ENCODE assay signal across 1 cellular context in genomic region chr3:157088506-157089454, GRCh38.
TF ChIP-seq lines count a peak whose summit lies in the region.

No MANE protein-coding gene starts in this region.

TF ChIP-seq in HepG2, 621 proteins besides CTCF, POLR2A, EP300 and RAD21 (continued from another document and continues in another):
- TF ChIP-seq USF2 (IDR thresholded peaks at IDR 0.05; ENCODE audit: low read depth, low read length) (no peak), USF2 (CRISPR knock-in tag; IDR thresholded peaks at IDR 0.05; ENCODE audit: borderline replicate concordance) (peak; percentile 62), ZNF773 (CRISPR knock-in tag; IDR thresholded peaks at IDR 0.05; ENCODE audit: borderline replicate concordance) (peak; percentile 89; the same call in 1 of the 2 replicates), ZBTB40 (IDR thresholded peaks at IDR 0.05) (no peak), ZBTB40 (CRISPR knock-in tag; IDR thresholded peaks at IDR 0.05) (peak; percentile 85), ZNF513 (CRISPR knock-in tag; conservative IDR thresholded peaks at IDR 0.05) (0 out of 2 replicates have a peak, but pooled peaks have one; percentile 53), CREM (IDR thresholded peaks at IDR 0.05) (peak; percentile 77), CREM (CRISPR knock-in tag; IDR thresholded peaks at IDR 0.05) (no peak), SIN3B (IDR thresholded peaks at IDR 0.05; ENCODE audit: low read length) (no peak), PREB (CRISPR knock-in tag; IDR thresholded peaks at IDR 0.05) (no peak), ZNF709 (CRISPR knock-in tag; IDR thresholded peaks at IDR 0.05) (peak; percentile 95; the same call in 1 of the 2 replicates), ZNF124 (CRISPR knock-in tag; IDR thresholded peaks at IDR 0.05) (no peak), ZNF737 (CRISPR knock-in tag; IDR thresholded peaks at IDR 0.05; ENCODE audit: borderline replicate concordance) (no peak), ZNF772 (CRISPR knock-in tag; IDR thresholded peaks at IDR 0.05) (peak; percentile 93), HOXA3 (CRISPR knock-in tag; IDR thresholded peaks at IDR 0.05) (peak; percentile 25), PITX1 (CRISPR knock-in tag; IDR thresholded peaks at IDR 0.05) (peak; percentile 67; the same call in 1 of the 2 replicates), HDAC2 (CRISPR knock-in tag; IDR thresholded peaks at IDR 0.05) (peak; percentile 56), ZNF558 (CRISPR knock-in tag; IDR thresholded peaks at IDR 0.05; ENCODE audit: borderline replicate concordance) (peak; percentile 95; the same call in 1 of the 2 replicates), NONO (IDR thresholded peaks at IDR 0.05) (no peak), NONO (CRISPR knock-in tag; conservative IDR thresholded peaks at IDR 0.05) (peak; percentile 83), ZBTB39 (CRISPR knock-in tag; IDR thresholded peaks at IDR 0.05) (no peak; the same call in 1 of the 2 replicates), STAG1 (CRISPR knock-in tag; IDR thresholded peaks at IDR 0.05) (peak; percentile 10; the same call in 1 of the 2 replicates), ISL2 (CRISPR knock-in tag; IDR thresholded peaks at IDR 0.05) (no peak; the same call in none of the 2 replicates), MEF2D (CRISPR knock-in tag; IDR thresholded peaks at IDR 0.05) (peak; percentile 56; the same call in 1 of the 2 replicates), MXD4 (CRISPR knock-in tag; IDR thresholded peaks at IDR 0.05) (peak; percentile 49; the same call in 1 of the 2 replicates), ZNF232 (CRISPR knock-in tag; IDR thresholded peaks at IDR 0.05; ENCODE audit: borderline replicate concordance) (peak; percentile 59; the same call in 1 of the 2 replicates), CCDC6 (CRISPR knock-in tag; IDR thresholded peaks at IDR 0.05) (peak; percentile 53; the same call in 1 of the 2 replicates), IRF9 (CRISPR knock-in tag; IDR thresholded peaks at IDR 0.05; ENCODE audit: borderline replicate concordance) (peak; percentile 72), NCOA5 (CRISPR knock-in tag; IDR thresholded peaks at IDR 0.05) (no peak), ISX (CRISPR knock-in tag; conservative IDR thresholded peaks at IDR 0.05) (no peak), DZIP1 (CRISPR knock-in tag; IDR thresholded peaks at IDR 0.05) (peak; percentile 97), ZNF570 (CRISPR knock-in tag; IDR thresholded peaks at IDR 0.05; ENCODE audit: borderline replicate concordance) (no peak), NFATC3 (CRISPR knock-in tag; IDR thresholded peaks at IDR 0.05) (peak; percentile 94), THAP11 (CRISPR knock-in tag; IDR thresholded peaks at IDR 0.05) (peak; percentile 68), AFF4 (CRISPR knock-in tag; IDR thresholded peaks at IDR 0.05) (no peak)
